8 cellular contexts compared by ENCODE assay signal in genomic region chr5:10452768-10453331, GRCh38. TPM values are rescaled to one million over a fixed set of nuclear protein-coding genes. Genes with fewer than 3 reads are reported as not detected.
DNase-seq lines count a peak whose midpoint lies in the region; ATAC-seq, FAIRE-seq and TF ChIP-seq lines count a peak whose summit lies in the region.

No MANE protein-coding gene starts in this region.

- DNase-seq in D721Med (ENCODE audit: insufficient read length, low spot score), result peak; percentile 75
- peak; percentile 59 for DNase-seq in GM19240 (ENCODE audit: insufficient read length, low spot score)
- DNase-seq in NCI-H524 (lab: John Stamatoyannopoulos, UW), result peak; percentile 55 to 92
- DNase-seq in activated T-helper 1 cell treated with anti-CD3 and anti-CD28 coated beads, Interleukin-12 subunit alpha, Interleukin-12 subunit beta, Interleukin-2, Interleukin-4 antibody, amounts not matched to agents 30 ng/mL and 10 ng/mL and 1 ng/mL, durations not matched to agents 14 hours and 24 hours and 36 hours (ENCODE audit: low spot score), result peak; percentile 24
- DNase-seq in Right ventricle myocardium superior, result no peak
- no peak for DNase-seq in psoas muscle

- no peaks in the 10 kb centered on the region for H3K4me1 Mint-ChIP-seq in activated T-helper 1 cell treated with anti-CD3 and anti-CD28 coated beads, Interleukin-12 subunit alpha, Interleukin-12 subunit beta, Interleukin-2, Interleukin-4 antibody, amounts not matched to agents 30 ng/mL and 10 ng/mL and 1 ng/mL, durations not matched to agents 14 hours and 24 hours and 36 hours (ENCODE audit: low read depth)

- no peak overlapping the region for H3K27ac ChIP-seq in psoas muscle

- peaks cover 2% of the 10 kb centered on the region for H3K27me3 Mint-ChIP-seq in activated T-helper 1 cell treated with anti-CD3 and anti-CD28 coated beads, Interleukin-12 subunit alpha, Interleukin-12 subunit beta, Interleukin-2, Interleukin-4 antibody, amounts not matched to agents 30 ng/mL and 10 ng/mL and 1 ng/mL, durations not matched to agents 14 hours and 24 hours and 36 hours (ENCODE audit: insufficient read depth)

- H3K36me3 ChIP-seq in psoas muscle (ENCODE audit: insufficient read depth in 1 of 2, low read depth in 1 of 2), result no peaks in the 10 kb centered on the region

- no peak overlapping the region for H3K4me3 ChIP-seq in psoas muscle

- 63 to 65% (median 63%) methylated on average over 10 of the region's 10 CpGs for WGBS in psoas muscle, 3 donors

- TF ChIP-seq CTCF in D721Med (IDR thresholded peaks at IDR 0.05; ENCODE audit: insufficient read depth, missing control alignments) (peak; percentile 97), psoas muscle (IDR thresholded peaks at IDR 0.05) (peak; percentile 73)

- peak; percentile 92 for FAIRE-seq in D721Med (lab: Jason Lieb, UNC)

- intact Hi-C loops in activated T-helper 1 cell treated with anti-CD3 and anti-CD28 coated beads, Interleukin-12 subunit alpha, Interleukin-12 subunit beta, Interleukin-2, Interleukin-4 antibody, amounts not matched to agents 30 ng/mL and 10 ng/mL and 1 ng/mL, durations not matched to agents 14 hours and 24 hours and 36 hours (cut with micrococcal nuclease), result loop anchor here (1.0 to 5.0 kb wide), 3 partner anchors 124 to 1569 kb away; no protein-coding TSS in a partner anchor
- intact Hi-C loops in Right ventricle myocardium superior (cut with DNase I), result loop anchor here (1.0 kb wide), 1 partner anchor 174 kb away; no protein-coding TSS in a partner anchor
- intact Hi-C loops in psoas muscle (cut with DNase I), result loop anchor here (2.0 to 10.0 kb wide), 2 partner anchors 174 to 312 kb away; partner anchors contain the start of gene DAP (in 1 of the 2)

- no peaks in the 10 kb centered on the region for H3K27me3 ChIP-seq in psoas muscle (ENCODE audit: insufficient read depth in 3 of 3, low read length in 2 of 3)

- no peak overlapping the region for H3K4me3 Mint-ChIP-seq in activated T-helper 1 cell treated with anti-CD3 and anti-CD28 coated beads, Interleukin-12 subunit alpha, Interleukin-12 subunit beta, Interleukin-2, Interleukin-4 antibody, amounts not matched to agents 30 ng/mL and 10 ng/mL and 1 ng/mL, durations not matched to agents 14 hours and 24 hours and 36 hours

- ATAC-seq in HG03565 (IDR thresholded peaks at IDR 0.05; ENCODE audit: unreplicated experiment) (peak; percentile 87), Right ventricle myocardium superior (ENCODE audit: poor library complexity) (peak; percentile 86), psoas muscle (peak; percentile 80 to 88 (median 86)), GM19324 (IDR thresholded peaks at IDR 0.05; ENCODE audit: low FRiP score, unreplicated experiment) (no peak)

- H3K4me1 ChIP-seq in psoas muscle, result no peaks in the 10 kb centered on the region

- H3K36me3 Mint-ChIP-seq in activated T-helper 1 cell treated with anti-CD3 and anti-CD28 coated beads, Interleukin-12 subunit alpha, Interleukin-12 subunit beta, Interleukin-2, Interleukin-4 antibody, amounts not matched to agents 30 ng/mL and 10 ng/mL and 1 ng/mL, durations not matched to agents 14 hours and 24 hours and 36 hours (ENCODE audit: low read depth), result peaks cover 2% of the 10 kb centered on the region

- no peak overlapping the region for H3K27ac Mint-ChIP-seq in activated T-helper 1 cell treated with anti-CD3 and anti-CD28 coated beads, Interleukin-12 subunit alpha, Interleukin-12 subunit beta, Interleukin-2, Interleukin-4 antibody, amounts not matched to agents 30 ng/mL and 10 ng/mL and 1 ng/mL, durations not matched to agents 14 hours and 24 hours and 36 hours

- H3K9me3 ChIP-seq in psoas muscle, result no peaks in the 10 kb centered on the region

- H3K9me3 Mint-ChIP-seq in activated T-helper 1 cell treated with anti-CD3 and anti-CD28 coated beads, Interleukin-12 subunit alpha, Interleukin-12 subunit beta, Interleukin-2, Interleukin-4 antibody, amounts not matched to agents 30 ng/mL and 10 ng/mL and 1 ng/mL, durations not matched to agents 14 hours and 24 hours and 36 hours, result no peaks in the 10 kb centered on the region

RNA-seq across cellular contexts. Expression of gene ROPN1L, which starts 11.2 kb away (rescaled TPM):
- total RNA-seq in activated T-helper 1 cell treated with anti-CD3 and anti-CD28 coated beads, Interleukin-12 subunit alpha, Interleukin-12 subunit beta, Interleukin-2, Interleukin-4 antibody, amounts not matched to agents 30 ng/mL and 10 ng/mL and 1 ng/mL, durations not matched to agents 14 hours and 24 hours and 36 hours, result 0.16 and 0.20 TPM in 2 replicates
- total RNA-seq in Right ventricle myocardium superior, result not detected
- under 1 TPM in 1 of 4 donors, not detected in 3; 0.25 TPM for total RNA-seq in psoas muscle
- under 1 TPM in 2 of 3 donors, not detected in 1; 0.16 to 0.38 TPM for polyA plus RNA-seq in psoas muscle

Comparison
In these comparisons a context has a peak if more than half of its experiments do, and no peak if none do; other contexts are left out.
1. DNase-seq: peak in D721Med (single experiment), GM19240 (single experiment), NCI-H524 (2 of 2) and activated T-helper 1 cell treated with anti-CD3 and anti-CD28 coated beads, Interleukin-12 subunit alpha, Interleukin-12 subunit beta, Interleukin-2, Interleukin-4 antibody, amounts not matched to agents 30 ng/mL and 10 ng/mL and 1 ng/mL, durations not matched to agents 14 hours and 24 hours and 36 hours (single experiment); none in Right ventricle myocardium superior (single experiment) and psoas muscle (0 of 2).